ENCODE assay signal across 17 cellular contexts in the genomic region with DNA sequence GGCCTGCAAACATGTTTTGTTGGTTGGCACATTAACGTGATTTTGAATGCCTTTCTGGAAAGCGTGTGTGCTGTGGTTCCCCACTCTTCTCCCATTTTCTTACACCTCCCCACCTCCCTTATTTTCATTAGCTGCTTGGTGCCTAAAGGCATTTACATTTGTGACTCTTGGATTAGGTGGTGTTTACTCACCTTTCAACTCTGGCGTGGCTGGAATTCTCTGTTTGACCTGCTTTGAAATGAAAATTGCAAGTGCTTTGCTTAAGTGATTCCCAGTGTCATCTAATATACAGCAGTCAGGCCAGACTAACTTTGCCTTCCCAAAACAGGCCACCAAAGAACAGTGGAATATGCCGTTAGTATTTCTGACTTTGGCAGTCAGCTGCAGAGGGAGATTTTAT.
DNase-seq lines count a peak whose midpoint lies in the region; ATAC-seq and TF ChIP-seq lines count a peak whose summit lies in the region.
"Had no signal": no experiment of that assay in that cellular context is flagged by ENCODE, and none has a peak within 500 bp of the region (broad histone marks: within the 10 kb centered on the region; RNA-seq: fewer than 3 reads in every experiment).

No MANE protein-coding gene starts in this region.

- H3K9ac ChIP-seq in HUES6 (ENCODE audit: low read length) = no peak overlapping the region

- peaks cover 43% of the 10 kb centered on the region for H3K4me1 Mint-ChIP-seq in central memory CD8-positive, alpha-beta T cell
- H3K4me1 Mint-ChIP-seq in nephron (peaks cover 44% of the 10 kb centered on the region), T-cell (peaks cover 7 to 35% (median 10%) of the 10 kb centered on the region in 3 donors)

- H3K36me3 ChIP-seq in HUES6 (ENCODE audit: control insufficient read depth, insufficient read depth, low read length) = no peaks in the 10 kb centered on the region
- no peaks in the 10 kb centered on the region for H3K36me3 ChIP-seq in H7 (replicated peaks; ENCODE audit: control insufficient read depth, insufficient read depth, low read length)

- H3K27ac Mint-ChIP-seq in central memory CD8-positive, alpha-beta T cell (ENCODE audit: low read depth) = peak overlapping the region; percentile 89
- peak overlapping the region in 2 of 3 experiments; percentile 17 to 53 for H3K27ac Mint-ChIP-seq in nephron
- H3K27ac Mint-ChIP-seq in T-cell = peak overlapping the region in 1 of 2 donors; percentile 27
- H3K27ac Mint-ChIP-seq: B cell; CD4-positive, alpha-beta T cell had no signal

- no peaks in the 10 kb centered on the region for H3K27me3 Mint-ChIP-seq in central memory CD8-positive, alpha-beta T cell
- H3K27me3 Mint-ChIP-seq in nephron (ENCODE audit: low read depth) = no peaks in the 10 kb centered on the region
- peaks cover 0 to 16% of the 10 kb centered on the region in 2 donors for H3K27me3 Mint-ChIP-seq in T-cell
- H3K27me3 Mint-ChIP-seq: CD4-positive, alpha-beta T cell had no signal

- no peak for TF ChIP-seq CTCF in nephron (IDR thresholded peaks at IDR 0.05; ENCODE audit: unreplicated experiment in 3 of 3)
- no peak for TF ChIP-seq CTCF in GM20000 (IDR thresholded peaks at IDR 0.05; ENCODE audit: extremely low read depth, missing control alignments)

- peaks cover 4% of the 10 kb centered on the region for H3K36me3 Mint-ChIP-seq in central memory CD8-positive, alpha-beta T cell (ENCODE audit: insufficient read depth)
- H3K36me3 Mint-ChIP-seq in nephron (ENCODE audit: low read depth) = peaks cover 5% of the 10 kb centered on the region
- H3K36me3 Mint-ChIP-seq in T-cell = no peaks in the 10 kb centered on the region

- H3K27ac ChIP-seq in HUES6 (ENCODE audit: low read depth, low read length) = no peak overlapping the region

- no peak for ATAC-seq in central memory CD8-positive, alpha-beta T cell (replicated peaks; ENCODE audit: extremely low read depth, poor library complexity, severe bottlenecking)
- ATAC-seq in T-cell (replicated peaks in 1 of 4) = no peak

- H3K9me3 ChIP-seq in HUES6 (ENCODE audit: control insufficient read depth, insufficient read depth, low read depth, low read length) = peaks cover 17% of the 10 kb centered on the region

- CTCF ChIA-PET in T-cell (lab: Charles Lee) = no interaction called here

- H3K9me3 Mint-ChIP-seq in central memory CD8-positive, alpha-beta T cell = no peaks in the 10 kb centered on the region
- peaks cover 23% of the 10 kb centered on the region for H3K9me3 Mint-ChIP-seq in nephron
- H3K9me3 Mint-ChIP-seq in T-cell = no peaks in the 10 kb centered on the region
- H3K9me3 Mint-ChIP-seq: CD4-positive, alpha-beta T cell had no signal

- no peaks in the 10 kb centered on the region for H3K27me3 ChIP-seq in HUES6 (ENCODE audit: control insufficient read depth, insufficient read depth, low read length)
- H3K27me3 ChIP-seq in H7 (ENCODE audit: control insufficient read depth, insufficient read depth, low read length) = no peaks in the 10 kb centered on the region

- POLR2A ChIA-PET in T-cell (lab: Charles Lee) = no interaction called here

- DNase-seq in ELF-1 (ENCODE audit: low read depth, low spot score) = peak; percentile 48
- DNase-seq in central memory CD8-positive, alpha-beta T cell (ENCODE audit: low spot score in 2 of 2) = no peak
- no peak for DNase-seq in GM20000 (ENCODE audit: low spot score)
- no peak for DNase-seq in NCI-H128 (lab: John Stamatoyannopoulos, UW; ENCODE audit: unreplicated experiment)
- DNase-seq in H7 = no peak
- no peak for DNase-seq in T-cell
- DNase-seq: C1 segment of cervical spinal cord; CD4-positive, alpha-beta T cell; DMS153; DMS79 treated with DMSO at 0.1 percent for 48 hours; EL; GDM1; IMR-90; KBM-7 had no signal

- H3K4me3 Mint-ChIP-seq in central memory CD8-positive, alpha-beta T cell = no peak overlapping the region
- no peak overlapping the region for H3K4me3 Mint-ChIP-seq in nephron
- no peak overlapping the region for H3K4me3 Mint-ChIP-seq in T-cell
- H3K4me3 Mint-ChIP-seq: B cell; CD4-positive, alpha-beta T cell had no signal

- peak overlapping the region; percentile 16; the same call in 1 of the 2 replicates for H3K4me3 ChIP-seq in HUES6 (ENCODE audit: low read depth, low read length)
- H3K4me3 ChIP-seq in H7 (ENCODE audit: insufficient read depth, low read depth, low read length) = no peak overlapping the region

- H3K4me1 ChIP-seq in HUES6 (ENCODE audit: control insufficient read depth, insufficient read depth, low read length) = peaks cover 59% of the 10 kb centered on the region
